In the genomic region with DNA sequence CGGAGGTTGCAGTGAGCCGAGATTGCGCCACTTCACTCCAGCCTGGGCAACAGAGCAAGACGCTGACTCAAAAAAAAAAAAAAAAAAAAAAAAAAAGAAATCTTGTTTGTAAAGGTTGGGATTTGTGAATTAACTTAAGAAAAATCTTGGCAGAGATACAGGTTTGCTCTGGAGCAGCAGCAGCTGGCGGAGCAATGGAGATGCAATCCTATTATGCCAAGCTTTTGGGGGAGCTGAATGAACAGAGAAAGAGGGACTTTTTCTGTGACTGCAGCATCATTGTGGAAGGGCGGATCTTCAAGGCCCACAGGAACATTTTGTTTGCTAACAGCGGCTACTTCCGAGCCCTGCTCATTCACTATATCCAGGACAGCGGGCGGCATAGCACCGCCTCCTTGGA, we compare ENCODE assay signal across 17 cellular contexts. TPM values are rescaled to one million over a fixed set of nuclear protein-coding genes. Genes with fewer than 3 reads are reported as not detected.
DNase-seq lines count a peak whose midpoint lies in the region; ATAC-seq and TF ChIP-seq lines count a peak whose summit lies in the region.
"Had no signal": no experiment of that assay in that cellular context is flagged by ENCODE, and none has a peak within 500 bp of the region (broad histone marks: within the 10 kb centered on the region; RNA-seq: fewer than 3 reads in every experiment).

No MANE protein-coding gene starts in this region.

- H3K27me3 ChIP-seq in osteoblast (ENCODE audit: insufficient read depth, low read length), result peaks cover 28% of the 10 kb centered on the region

- DNase-seq in Ammon's horn (ENCODE audit: low spot score) (peak; percentile 47), fibroblast of the aortic adventitia (ENCODE audit: low read depth) (peak; percentile 81), osteoblast (ENCODE audit: insufficient read length, low spot score, missing footprints) (peak; percentile 74), DMS114 treated with DMSO at 0.1 percent for 48 hours (lab: John Stamatoyannopoulos, UW; ENCODE audit: unreplicated experiment) (no peak)
- no peak for DNase-seq in activated CD8-positive, alpha-beta memory T cell treated with anti-CD3 and anti-CD28 coated beads for 24 hours
- DNase-seq: EL, NCI-H1417, NCI-H187, NCI-H2107, NCI-H226, NCI-H524 treated with DMSO at 0.1 percent for 48 hours, Peyer's patch had no signal

- CTCF ChIA-PET in HEK293 (lab: Yijun Ruan, JAX), result interaction anchor here (0.6 kb wide), 1 partner anchor 202 kb away, joined by 3 read pairs; no protein-coding TSS in a partner anchor

- no peaks in the 10 kb centered on the region for H3K79me2 ChIP-seq in osteoblast (ENCODE audit: insufficient read depth, low read length)

- H3K27ac ChIP-seq in HEK293 (ENCODE audit: extremely low read depth, low read depth, low read length) (no peak overlapping the region), osteoblast (ENCODE audit: low read depth, low read length) (no peak overlapping the region)
- H3K27ac ChIP-seq: KMS-11, Peyer's patch, SJSA1 had no signal

- POLR2A ChIA-PET in HEK293 (lab: Yijun Ruan, JAX), result no interaction called here

- no peak overlapping the region for H3K4me2 ChIP-seq in osteoblast (ENCODE audit: insufficient read depth, low read length)
- H3K4me2 ChIP-seq: GM23338, KMS-11 had no signal

- peaks cover 0 to 12% of the 10 kb centered on the region in 2 experiments; a peak in 2 of 3 replicates for H3K36me3 ChIP-seq in HEK293 (ENCODE audit: control insufficient read depth in 2 of 2, insufficient read depth in 1 of 2, low read length in 2 of 2)
- no peaks in the 10 kb centered on the region for H3K36me3 ChIP-seq in osteoblast (ENCODE audit: insufficient read depth, low read length)
- H3K36me3 ChIP-seq: Peyer's patch, SJSA1 had no signal

- H2AFZ ChIP-seq in osteoblast (ENCODE audit: low read length), result no peak overlapping the region
- H2AFZ ChIP-seq: GM23338 had no signal

- ATAC-seq in HG02571 (IDR thresholded peaks at IDR 0.05; ENCODE audit: unreplicated experiment), result no peak

- H3K9me3 ChIP-seq in HEK293 (ENCODE audit: control insufficient read depth, insufficient read depth, low read depth, low read length) (no peaks in the 10 kb centered on the region), osteoblast (ENCODE audit: low read depth, low read length) (no peaks in the 10 kb centered on the region)
- H3K9me3 ChIP-seq: Peyer's patch, SJSA1 had no signal

- H3K4me1 ChIP-seq in HEK293 (ENCODE audit: control insufficient read depth, insufficient read depth, low read length), result peaks cover 4% of the 10 kb centered on the region
- H3K4me1 ChIP-seq in osteoblast (ENCODE audit: insufficient read depth, low read length), result peaks cover under 1% of the 10 kb centered on the region

- H3K4me3 ChIP-seq in HEK293 (ENCODE audit: low read depth, low read length), result no peak overlapping the region
- H3K4me3 ChIP-seq in fibroblast of the aortic adventitia (ENCODE audit: low read depth, low read length), result no peak overlapping the region
- H3K4me3 ChIP-seq in osteoblast (ENCODE audit: insufficient read depth, low read length), result no peak overlapping the region
- H3K4me3 ChIP-seq: GM23338, Peyer's patch, SJSA1 had no signal

- H4K20me1 ChIP-seq in osteoblast (ENCODE audit: insufficient read depth, low read length), result no peaks in the 10 kb centered on the region

- no peak for TF ChIP-seq CTCF in HEK293 (tag by site-specific recombination; IDR thresholded peaks at IDR 0.05)
- no peak for TF ChIP-seq CTCF in fibroblast of the aortic adventitia (IDR thresholded peaks at IDR 0.05; ENCODE audit: insufficient read depth, low read length)
- TF ChIP-seq CTCF in osteoblast (IDR thresholded peaks at IDR 0.05; ENCODE audit: extremely low read depth, low read depth, low read length), result no peak

TF ChIP-seq in HEK293, 187 proteins besides CTCF, POLR2A, EP300 and RAD21:
- no peak for TF ChIP-seq ZNF433 (tag by site-specific recombination; IDR thresholded peaks at IDR 0.05; ENCODE audit: low read depth)
- TF ChIP-seq ZNF785 (tag by site-specific recombination; IDR thresholded peaks at IDR 0.05), result no peak
- TF ChIP-seq, protein P1, sequence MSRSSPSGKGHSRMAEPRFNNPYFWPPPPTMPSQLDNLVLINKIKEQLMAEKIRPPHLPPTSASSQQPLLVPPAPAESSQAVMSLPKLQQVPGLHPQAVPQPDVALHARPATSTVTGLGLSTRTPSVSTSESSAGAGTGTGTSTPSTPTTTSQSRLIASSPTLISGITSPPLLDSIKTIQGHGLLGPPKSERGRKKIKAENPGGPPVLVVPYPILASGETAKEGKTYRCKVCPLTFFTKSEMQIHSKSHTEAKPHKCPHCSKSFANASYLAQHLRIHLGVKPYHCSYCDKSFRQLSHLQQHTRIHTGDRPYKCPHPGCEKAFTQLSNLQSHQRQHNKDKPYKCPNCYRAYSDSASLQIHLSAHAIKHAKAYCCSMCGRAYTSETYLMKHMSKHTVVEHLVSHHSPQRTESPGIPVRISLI (tag by site-specific recombination; IDR thresholded peaks at IDR 0.05), result peak; percentile 17; the same call in 1 of the 2 replicates

RNA-seq across cellular contexts. Expression of a gene that starts 5.6 kb away (rescaled TPM):
- total RNA-seq in fibroblast of the aortic adventitia (ENCODE audit: low replicate concordance), result under 0.01 TPM in 1 of 2 replicates, not detected in the other
- total RNA-seq in osteoblast, result under 0.01 TPM in 2 replicates
- total RNA-seq: SJSA1 had no signal

Comparison
In these comparisons a context has a peak if more than half of its experiments do, and no peak if none do; other contexts are left out.
1. DNase-seq: peak in Ammon's horn (single experiment), fibroblast of the aortic adventitia (single experiment) and osteoblast (single experiment); none in DMS114 treated with DMSO at 0.1 percent for 48 hours (single experiment) and activated CD8-positive, alpha-beta memory T cell treated with anti-CD3 and anti-CD28 coated beads for 24 hours (single experiment).